In genomic region chr10:46525824-46526681, GRCh38 we compare ENCODE assay signal across 1 cellular context.
A peak's percentile ranks its signal among the peaks of the same experiment; 100 is the strongest.
TF ChIP-seq lines count a peak whose summit lies in the region.

No MANE protein-coding gene starts in this region.

TF ChIP-seq in HEK293, 187 proteins besides CTCF, POLR2A, EP300 and RAD21 (continued from another document):
- TF ChIP-seq PBX3 (CRISPR knock-in tag; IDR thresholded peaks at IDR 0.05) (no peak), ZBTB26 (tag by site-specific recombination; optimal IDR thresholded peaks at IDR 0.05) (peak; percentile 24), ZNF350 (tag by site-specific recombination; IDR thresholded peaks at IDR 0.05) (no peak), AEBP2 (tag by site-specific recombination; IDR thresholded peaks at IDR 0.05; ENCODE audit: borderline replicate concordance) (peak; percentile 66), PATZ1 (tag by site-specific recombination; IDR thresholded peaks at IDR 0.05) (no peak), REPIN1 (tag by site-specific recombination; IDR thresholded peaks at IDR 0.05; ENCODE audit: low read depth) (no peak), ZNF660 (tag by site-specific recombination; IDR thresholded peaks at IDR 0.05) (no peak), ZNF423 (tag by site-specific recombination; IDR thresholded peaks at IDR 0.05) (no peak), YY2 (tag by site-specific recombination; IDR thresholded peaks at IDR 0.05) (no peak)
